22 cellular contexts compared by ENCODE assay signal in genomic region chr7:143210541-143210940, GRCh38. TPM values are rescaled to one million over a fixed set of nuclear protein-coding genes. Genes with fewer than 3 reads are reported as not detected.
A peak's percentile ranks its signal among the peaks of the same experiment; 100 is the strongest.
DNase-seq lines count a peak whose midpoint lies in the region; ATAC-seq and TF ChIP-seq lines count a peak whose summit lies in the region.
"Had no signal": no experiment of that assay in that cellular context is flagged by ENCODE, and none has a peak within 500 bp of the region (broad histone marks: within the 10 kb centered on the region; RNA-seq: fewer than 3 reads in every experiment).

No MANE protein-coding gene starts in this region.

- H3K27ac ChIP-seq in mesendoderm (ENCODE audit: low read depth, low read length) (no peak overlapping the region), MM.1S (ENCODE audit: low read length) (no peak overlapping the region)
- H3K27ac ChIP-seq: A549, GM23248 had no signal

- H3K9me3 ChIP-seq in MM.1S (replicated peaks; ENCODE audit: insufficient read depth, low read length) = no peaks in the 10 kb centered on the region
- H3K9me3 ChIP-seq: A549 had no signal

- H4K5ac ChIP-seq in mesendoderm (ENCODE audit: low read length) = no peak overlapping the region

- no peak overlapping the region for H3K23ac ChIP-seq in mesendoderm (ENCODE audit: low read length)

- no peak overlapping the region for H2AFZ ChIP-seq in MM.1S (ENCODE audit: low read length)
- H2AFZ ChIP-seq: GM23248 had no signal

- DNase-seq in EH (ENCODE audit: low read depth) (peak; percentile 10), fibroblast of gingiva (ENCODE audit: low read depth) (peak; percentile 28), fibroblast of pulmonary artery (ENCODE audit: low read depth) (peak; percentile 36), mesendoderm (peak; percentile 25), MM.1S (no peak), cerebellar cortex (ENCODE audit: low spot score) (no peak)
- DNase-seq: 8988T; ACHN; C1 segment of cervical spinal cord; CD4-positive, CD25-positive, alpha-beta regulatory T cell; CD8-positive, alpha-beta T cell; DMS 273 treated with DMSO at 0.1 percent for 48 hours; DMS79; GM23248; H7; HCEC 1CT had no signal

- no peak overlapping the region for H3K56ac ChIP-seq in mesendoderm (ENCODE audit: low read length)

- no peaks in the 10 kb centered on the region for H3K79me2 ChIP-seq in mesendoderm (ENCODE audit: control insufficient read depth, insufficient read depth, low read length)
- no peaks in the 10 kb centered on the region for H3K79me2 ChIP-seq in MM.1S (ENCODE audit: low read length)

- no peak overlapping the region for H2BK120ac ChIP-seq in mesendoderm (ENCODE audit: low read depth, low read length)

- no peaks in the 10 kb centered on the region for H3K79me1 ChIP-seq in mesendoderm (ENCODE audit: low read length)

- H3K4me3 ChIP-seq in fibroblast of pulmonary artery (replicated peaks; ENCODE audit: low read depth, low read length) (no peak overlapping the region), mesendoderm (ENCODE audit: low read length) (no peak overlapping the region), MM.1S (ENCODE audit: low read length) (no peak overlapping the region)
- H3K4me3 ChIP-seq: A549, GM12878, GM23248 had no signal

- no peaks in the 10 kb centered on the region for H3K9me2 ChIP-seq in MM.1S (replicated peaks; ENCODE audit: insufficient read depth, low read length)

- no peaks in the 10 kb centered on the region for H4K20me1 ChIP-seq in MM.1S (ENCODE audit: insufficient read depth, low read length)

- no peaks in the 10 kb centered on the region for H3K27me3 ChIP-seq in mesendoderm (ENCODE audit: insufficient read depth, low read length, poor library complexity)
- no peaks in the 10 kb centered on the region for H3K27me3 ChIP-seq in MM.1S (replicated peaks; ENCODE audit: insufficient read depth, low read length)

- H3K4me2 ChIP-seq in mesendoderm (ENCODE audit: low read length) (no peak overlapping the region), MM.1S (ENCODE audit: low read depth, low read length) (no peak overlapping the region)
- H3K4me2 ChIP-seq: A549 had no signal

- H4K8ac ChIP-seq in mesendoderm (ENCODE audit: low read depth, low read length) = no peak overlapping the region

- H3K36me3 ChIP-seq in mesendoderm (ENCODE audit: control insufficient read depth, insufficient read depth, low read length) = no peaks in the 10 kb centered on the region
- no peaks in the 10 kb centered on the region for H3K36me3 ChIP-seq in MM.1S (replicated peaks; ENCODE audit: insufficient read depth, low read length)

- H2AK5ac ChIP-seq in mesendoderm (ENCODE audit: low read length) = no peak overlapping the region

- no peak for TF ChIP-seq CTCF in fibroblast of pulmonary artery (IDR thresholded peaks at IDR 0.05; ENCODE audit: low read length, missing control alignments)
- TF ChIP-seq CTCF in MM.1S (IDR thresholded peaks at IDR 0.05; ENCODE audit: low read length) = no peak

- H3F3A ChIP-seq in MM.1S (ENCODE audit: insufficient read depth, low read length) = peaks cover 4% of the 10 kb centered on the region; the same call in 1 of the 2 replicates

- ATAC-seq in GM19452 (IDR thresholded peaks at IDR 0.05; ENCODE audit: unreplicated experiment) = no peak
- no peak for ATAC-seq in HG02884 (IDR thresholded peaks at IDR 0.05; ENCODE audit: unreplicated experiment)
- ATAC-seq: A549; CD8-positive, alpha-beta T cell; GM12878 had no signal

- H3K4me1 ChIP-seq in mesendoderm (ENCODE audit: control insufficient read depth, low read depth, low read length) (no peaks in the 10 kb centered on the region), MM.1S (ENCODE audit: low read length) (peaks cover 9% of the 10 kb centered on the region)
- H3K4me1 ChIP-seq: A549 had no signal

- no peak overlapping the region for H3K4ac ChIP-seq in mesendoderm (ENCODE audit: low read depth, low read length)

- no peak overlapping the region for H3K9ac ChIP-seq in mesendoderm (ENCODE audit: low read length)
- no peak overlapping the region for H3K9ac ChIP-seq in MM.1S (ENCODE audit: low read length)
- H3K9ac ChIP-seq: GM23248 had no signal

- no CpG with 5 or more reads among the region's 4 CpGs for WGBS in mesendoderm (ENCODE audit: extremely low coverage, insufficient coverage, low lambda C conversion rate)

- no peak overlapping the region for H3K18ac ChIP-seq in mesendoderm (ENCODE audit: low read length)

- no peak overlapping the region for H2BK15ac ChIP-seq in mesendoderm (replicated peaks; ENCODE audit: low read depth)

- H2BK5ac ChIP-seq in mesendoderm (ENCODE audit: low read length) = no peak overlapping the region

RNA-seq across cellular contexts. Expression of gene TAS2R40, which starts 11.3 kb away (rescaled TPM):
- polyA plus RNA-seq in mesendoderm (2013, experiment 1 of 2) = not detected
- polyA plus RNA-seq in mesendoderm (2013, experiment 2 of 2) = not detected
- polyA plus RNA-seq: A549; BJ; CD4-positive, CD25-positive, alpha-beta regulatory T cell; GM12878; GM23248; H1 had no signal

RNA-seq across cellular contexts. Expression of gene TAS2R39, which starts 27.3 kb away (rescaled TPM):
- polyA plus RNA-seq in mesendoderm (2013, experiment 1 of 2) = not detected
- not detected for polyA plus RNA-seq in mesendoderm (2013, experiment 2 of 2)
- polyA plus RNA-seq: A549; BJ; CD4-positive, CD25-positive, alpha-beta regulatory T cell; GM12878; GM23248; H1 had no signal

RNA-seq across cellular contexts. Expression of gene GSTK1, which starts 52.7 kb away (rescaled TPM):
- 20.7 TPM for polyA plus RNA-seq in mesendoderm (2013, experiment 1 of 2)
- 21.6 TPM for polyA plus RNA-seq in mesendoderm (2013, experiment 2 of 2)

Comparison
In these comparisons a context has a peak if more than half of its experiments do, and no peak if none do; other contexts are left out.
1. DNase-seq: peak in EH (single experiment), fibroblast of gingiva (single experiment), fibroblast of pulmonary artery (single experiment) and mesendoderm (single experiment); none in MM.1S (single experiment) and cerebellar cortex (single experiment).